Comparison of ENCODE assay signal across 1 cellular context in the genomic region with DNA sequence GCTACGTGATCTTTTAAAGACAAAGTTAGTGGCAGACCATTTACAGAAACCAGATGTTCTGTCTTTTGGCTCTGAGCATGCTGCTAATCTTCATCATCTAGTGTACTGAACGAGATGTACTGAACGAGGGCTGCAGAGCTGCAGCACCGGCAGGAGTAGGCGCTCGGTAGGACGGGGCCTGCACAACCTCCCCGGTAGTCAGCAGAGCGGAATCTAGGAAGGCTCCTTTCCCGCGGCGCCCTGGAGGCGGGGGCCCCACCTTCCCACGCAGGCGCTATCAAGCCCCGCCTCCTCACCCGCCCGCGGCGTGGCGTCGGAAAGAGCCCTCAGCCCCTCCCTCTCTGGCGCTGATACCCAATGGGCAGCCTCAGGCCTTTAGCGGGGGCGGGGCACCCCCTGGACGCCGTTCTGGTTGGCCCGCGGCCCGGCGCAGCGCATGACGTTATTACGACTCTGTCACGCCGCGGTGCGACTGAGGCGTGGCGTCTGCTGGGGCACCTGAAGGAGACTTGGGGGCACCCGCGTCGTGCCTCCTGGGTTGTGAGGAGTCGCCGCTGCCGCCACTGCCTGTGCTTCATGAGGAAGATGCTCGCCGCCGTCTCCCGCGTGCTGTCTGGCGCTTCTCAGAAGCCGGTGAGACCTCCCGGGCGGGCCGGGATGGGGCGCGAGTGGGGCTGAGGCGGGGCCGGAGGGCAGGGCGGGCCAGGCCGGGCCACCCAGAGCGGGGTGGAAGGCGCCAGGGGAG.
TF ChIP-seq lines count a peak whose summit lies in the region.

Gene PDHA1, plus strand, starts transcription at position 466 of the 745 bp plus-strand sequence. Its CDS starts 111 bp downstream, at position 577.

TF ChIP-seq in K562, 482 proteins besides CTCF, POLR2A, EP300 and RAD21 (continued from another document and continues in another):
- peak; percentile 59 for TF ChIP-seq E2F8 (IDR thresholded peaks at IDR 0.05; ENCODE audit: low read depth, partially characterized antibody)
- peak; percentile 77; the same call in 1 of the 2 replicates for TF ChIP-seq NKRF (IDR thresholded peaks at IDR 0.05; ENCODE audit: borderline replicate concordance)
- TF ChIP-seq NFYB (IDR thresholded peaks at IDR 0.05; ENCODE audit: extremely low read depth, insufficient read length): peak; percentile 67
- TF ChIP-seq SAFB (IDR thresholded peaks at IDR 0.05; ENCODE audit: borderline replicate concordance, low read depth, low read length): peak; percentile 67; the same call in 1 of the 2 replicates
- TF ChIP-seq ZNF140 (CRISPR knock-in tag; IDR thresholded peaks at IDR 0.05): no peak
- TF ChIP-seq SMAD1 (IDR thresholded peaks at IDR 0.05; ENCODE audit: low read depth, low read length, partially characterized antibody): peak; percentile 35
- TF ChIP-seq YY1 (IDR thresholded peaks at IDR 0.05; ENCODE audit: borderline replicate concordance in 1 of 3, control insufficient read depth in 1 of 3, extremely low read depth in 1 of 3, insufficient read depth in 3 of 3, insufficient read length in 1 of 3, insufficient replicate concordance in 2 of 3, low read depth in 1 of 3, low read length in 2 of 3): peak in 1 of 3 experiments; percentile 6
- peak; percentile 90 for TF ChIP-seq GMEB1 (CRISPR knock-in tag; IDR thresholded peaks at IDR 0.05)
- TF ChIP-seq TAF1 (IDR thresholded peaks at IDR 0.05; ENCODE audit: control insufficient read depth, extremely low read depth, insufficient read depth, low read length, severe bottlenecking): peak; percentile 80
- TF ChIP-seq, protein P1, sequence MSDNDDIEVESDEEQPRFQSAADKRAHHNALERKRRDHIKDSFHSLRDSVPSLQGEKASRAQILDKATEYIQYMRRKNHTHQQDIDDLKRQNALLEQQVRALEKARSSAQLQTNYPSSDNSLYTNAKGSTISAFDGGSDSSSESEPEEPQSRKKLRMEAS (CRISPR knock-in tag; IDR thresholded peaks at IDR 0.05): peak; percentile 46; the same call in 1 of the 2 replicates
- TF ChIP-seq ZNF584 (CRISPR knock-in tag; IDR thresholded peaks at IDR 0.05; ENCODE audit: low read depth): no peak
- TF ChIP-seq PYGO2 (tag; IDR thresholded peaks at IDR 0.05): no peak
- TF ChIP-seq SIN3A (IDR thresholded peaks at IDR 0.05; ENCODE audit: borderline replicate concordance in 2 of 2, control insufficient read depth in 1 of 2, low read depth in 2 of 2, low read length in 2 of 2): peak; percentile 79; a peak in 2 of 4 replicates
- peak; percentile 98 for TF ChIP-seq MTA1 (IDR thresholded peaks at IDR 0.05; ENCODE audit: borderline replicate concordance)
- TF ChIP-seq POLR2H (tag; IDR thresholded peaks at IDR 0.05; ENCODE audit: low read depth): peak; percentile 58; the same call in 1 of the 2 replicates
- no peak for TF ChIP-seq ZNF76 (CRISPR knock-in tag; IDR thresholded peaks at IDR 0.05; ENCODE audit: borderline replicate concordance)
- TF ChIP-seq E2F1 (CRISPR knock-in tag; IDR thresholded peaks at IDR 0.05): 0 out of 2 replicates have a peak, but pooled peaks have one; percentile 42
- peak; percentile 97 for TF ChIP-seq C11orf30 (IDR thresholded peaks at IDR 0.05; ENCODE audit: low read depth)
- TF ChIP-seq JUN (IDR thresholded peaks at IDR 0.05; ENCODE audit: borderline replicate concordance, low read depth, low read length): 0 out of 2 replicates have a peak, but pooled peaks have one; percentile 13
- TF ChIP-seq JUN (CRISPR knock-in tag; IDR thresholded peaks at IDR 0.05; ENCODE audit: borderline replicate concordance): no peak
- peak; percentile 52; the same call in 1 of the 2 replicates for TF ChIP-seq RB1 (IDR thresholded peaks at IDR 0.05; ENCODE audit: low read depth)
- TF ChIP-seq SP2 (IDR thresholded peaks at IDR 0.05; ENCODE audit: extremely low read depth, low read depth, low read length, poor library complexity, severe bottlenecking): peak; percentile 44
- TF ChIP-seq, protein P2, sequence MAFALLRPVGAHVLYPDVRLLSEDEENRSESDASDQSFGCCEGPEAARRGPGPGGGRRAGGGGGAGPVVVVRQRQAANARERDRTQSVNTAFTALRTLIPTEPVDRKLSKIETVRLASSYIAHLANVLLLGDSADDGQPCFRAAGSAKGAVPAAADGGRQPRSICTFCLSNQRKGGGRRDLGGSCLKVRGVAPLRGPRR (CRISPR knock-in tag; IDR thresholded peaks at IDR 0.05): no peak
- no peak for TF ChIP-seq ZSCAN32 (CRISPR knock-in tag; IDR thresholded peaks at IDR 0.05)
- TF ChIP-seq MBD2 (IDR thresholded peaks at IDR 0.05; ENCODE audit: borderline replicate concordance, low read depth): peak; percentile 76; the same call in 1 of the 2 replicates
- no peak for TF ChIP-seq HNRNPLL (IDR thresholded peaks at IDR 0.05; ENCODE audit: low read depth, low read length, poor library complexity, severe bottlenecking)
- TF ChIP-seq HCFC1 (IDR thresholded peaks at IDR 0.05; ENCODE audit: low read depth, low read length): peak; percentile 75
- no peak for TF ChIP-seq FOXP1 (CRISPR knock-in tag; IDR thresholded peaks at IDR 0.05)
- TF ChIP-seq TAF7 (tag; IDR thresholded peaks at IDR 0.05): peak; percentile 38; the same call in 1 of the 2 replicates
- TF ChIP-seq NRF1 (conservative IDR thresholded peaks at IDR 0.05 in 1 of 2, IDR thresholded peaks at IDR 0.05 in 1 of 2): peak; percentile 91 to 93
- 0 out of 2 replicates have a peak, but pooled peaks have one; percentile 26 for TF ChIP-seq GABPB1 (CRISPR knock-in tag; IDR thresholded peaks at IDR 0.05)
- TF ChIP-seq ZNF217 (CRISPR knock-in tag; IDR thresholded peaks at IDR 0.05): no peak
- TF ChIP-seq ZFP36 (IDR thresholded peaks at IDR 0.05; ENCODE audit: low read depth, low read length, partially characterized antibody): peak; percentile 36
- peak; percentile 75; the same call in 1 of the 2 replicates for TF ChIP-seq ATF7 (IDR thresholded peaks at IDR 0.05)
- TF ChIP-seq ELF1 (tag; IDR thresholded peaks at IDR 0.05): peak; percentile 32; the same call in 1 of the 2 replicates
- TF ChIP-seq CCNT2 (IDR thresholded peaks at IDR 0.05; ENCODE audit: borderline replicate concordance, extremely low read depth, insufficient read length, low read depth, low read length): peak; percentile 54
- TF ChIP-seq POLR2B (IDR thresholded peaks at IDR 0.05; ENCODE audit: low read depth, partially characterized antibody): peak; percentile 48
- TF ChIP-seq, protein P3, sequence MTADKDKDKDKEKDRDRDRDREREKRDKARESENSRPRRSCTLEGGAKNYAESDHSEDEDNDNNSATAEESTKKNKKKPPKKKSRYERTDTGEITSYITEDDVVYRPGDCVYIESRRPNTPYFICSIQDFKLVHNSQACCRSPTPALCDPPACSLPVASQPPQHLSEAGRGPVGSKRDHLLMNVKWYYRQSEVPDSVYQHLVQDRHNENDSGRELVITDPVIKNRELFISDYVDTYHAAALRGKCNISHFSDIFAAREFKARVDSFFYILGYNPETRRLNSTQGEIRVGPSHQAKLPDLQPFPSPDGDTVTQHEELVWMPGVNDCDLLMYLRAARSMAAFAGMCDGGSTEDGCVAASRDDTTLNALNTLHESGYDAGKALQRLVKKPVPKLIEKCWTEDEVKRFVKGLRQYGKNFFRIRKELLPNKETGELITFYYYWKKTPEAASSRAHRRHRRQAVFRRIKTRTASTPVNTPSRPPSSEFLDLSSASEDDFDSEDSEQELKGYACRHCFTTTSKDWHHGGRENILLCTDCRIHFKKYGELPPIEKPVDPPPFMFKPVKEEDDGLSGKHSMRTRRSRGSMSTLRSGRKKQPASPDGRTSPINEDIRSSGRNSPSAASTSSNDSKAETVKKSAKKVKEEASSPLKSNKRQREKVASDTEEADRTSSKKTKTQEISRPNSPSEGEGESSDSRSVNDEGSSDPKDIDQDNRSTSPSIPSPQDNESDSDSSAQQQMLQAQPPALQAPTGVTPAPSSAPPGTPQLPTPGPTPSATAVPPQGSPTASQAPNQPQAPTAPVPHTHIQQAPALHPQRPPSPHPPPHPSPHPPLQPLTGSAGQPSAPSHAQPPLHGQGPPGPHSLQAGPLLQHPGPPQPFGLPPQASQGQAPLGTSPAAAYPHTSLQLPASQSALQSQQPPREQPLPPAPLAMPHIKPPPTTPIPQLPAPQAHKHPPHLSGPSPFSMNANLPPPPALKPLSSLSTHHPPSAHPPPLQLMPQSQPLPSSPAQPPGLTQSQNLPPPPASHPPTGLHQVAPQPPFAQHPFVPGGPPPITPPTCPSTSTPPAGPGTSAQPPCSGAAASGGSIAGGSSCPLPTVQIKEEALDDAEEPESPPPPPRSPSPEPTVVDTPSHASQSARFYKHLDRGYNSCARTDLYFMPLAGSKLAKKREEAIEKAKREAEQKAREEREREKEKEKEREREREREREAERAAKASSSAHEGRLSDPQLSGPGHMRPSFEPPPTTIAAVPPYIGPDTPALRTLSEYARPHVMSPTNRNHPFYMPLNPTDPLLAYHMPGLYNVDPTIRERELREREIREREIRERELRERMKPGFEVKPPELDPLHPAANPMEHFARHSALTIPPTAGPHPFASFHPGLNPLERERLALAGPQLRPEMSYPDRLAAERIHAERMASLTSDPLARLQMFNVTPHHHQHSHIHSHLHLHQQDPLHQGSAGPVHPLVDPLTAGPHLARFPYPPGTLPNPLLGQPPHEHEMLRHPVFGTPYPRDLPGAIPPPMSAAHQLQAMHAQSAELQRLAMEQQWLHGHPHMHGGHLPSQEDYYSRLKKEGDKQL (CRISPR knock-in tag; IDR thresholded peaks at IDR 0.05; ENCODE audit: borderline replicate concordance): no peak
- peak; percentile 79; the same call in 1 of the 2 replicates for TF ChIP-seq CREB3L1 (IDR thresholded peaks at IDR 0.05; ENCODE audit: borderline replicate concordance, low read depth)
- peak; percentile 94 for TF ChIP-seq ATF1 (CRISPR knock-in tag; IDR thresholded peaks at IDR 0.05)
- peak; percentile 98 for TF ChIP-seq ATF1 (tag; IDR thresholded peaks at IDR 0.05)
- TF ChIP-seq CSDE1 (IDR thresholded peaks at IDR 0.05): peak in 1 of 2 experiments; percentile 52; a peak in 1 of 4 replicates
- TF ChIP-seq ESRRA (IDR thresholded peaks at IDR 0.05; ENCODE audit: borderline replicate concordance, low read depth): peak; percentile 94
- TF ChIP-seq MAZ (CRISPR knock-in tag; conservative IDR thresholded peaks at IDR 0.05 in 1 of 2, IDR thresholded peaks at IDR 0.05 in 1 of 2): peak; percentile 67 to 87; a peak in 2 of 4 replicates
- peak; percentile 75 for TF ChIP-seq TBP (optimal IDR thresholded peaks at IDR 0.05; ENCODE audit: low read depth, low read length)
- no peak for TF ChIP-seq XRCC3 (IDR thresholded peaks at IDR 0.05)
